Comparison of ENCODE assay signal across 8 cellular contexts in genomic region chrX:71103110-71103983, GRCh38. TPM values are rescaled to one million over a fixed set of nuclear protein-coding genes. Genes with fewer than 3 reads are reported as not detected.
DNase-seq lines count a peak whose midpoint lies in the region; ATAC-seq and TF ChIP-seq lines count a peak whose summit lies in the region.
"Had no signal": no experiment of that assay in that cellular context is flagged by ENCODE, and none has a peak within 500 bp of the region (broad histone marks: within the 10 kb centered on the region; RNA-seq: fewer than 3 reads in every experiment).

No MANE protein-coding gene starts in this region.

- peak overlapping the region; percentile 92 for H3K27ac Mint-ChIP-seq in activated T-helper 1 cell treated with anti-CD3 and anti-CD28 coated beads, Interleukin-12 subunit alpha, Interleukin-12 subunit beta, Interleukin-2, Interleukin-4 antibody, amounts not matched to agents 30 ng/mL and 10 ng/mL and 1 ng/mL, durations not matched to agents 14 hours and 24 hours and 36 hours

- peak overlapping the region; percentile 86 for H3K4me3 Mint-ChIP-seq in activated T-helper 1 cell treated with anti-CD3 and anti-CD28 coated beads, Interleukin-12 subunit alpha, Interleukin-12 subunit beta, Interleukin-2, Interleukin-4 antibody, amounts not matched to agents 30 ng/mL and 10 ng/mL and 1 ng/mL, durations not matched to agents 14 hours and 24 hours and 36 hours

- no peaks in the 10 kb centered on the region for H3K27me3 Mint-ChIP-seq in activated T-helper 1 cell treated with anti-CD3 and anti-CD28 coated beads, Interleukin-12 subunit alpha, Interleukin-12 subunit beta, Interleukin-2, Interleukin-4 antibody, amounts not matched to agents 30 ng/mL and 10 ng/mL and 1 ng/mL, durations not matched to agents 14 hours and 24 hours and 36 hours (ENCODE audit: insufficient read depth)

- H3K9me3 Mint-ChIP-seq in activated T-helper 1 cell treated with anti-CD3 and anti-CD28 coated beads, Interleukin-12 subunit alpha, Interleukin-12 subunit beta, Interleukin-2, Interleukin-4 antibody, amounts not matched to agents 30 ng/mL and 10 ng/mL and 1 ng/mL, durations not matched to agents 14 hours and 24 hours and 36 hours, result no peaks in the 10 kb centered on the region

- ATAC-seq in GM19463 (IDR thresholded peaks at IDR 0.05; ENCODE audit: unreplicated experiment) (peak; percentile 66), left lobe of liver (peak; percentile 29), omental fat pad (ENCODE audit: low FRiP score) (no peak)
- ATAC-seq: Panc1 had no signal

- peak overlapping the region; percentile 33 for H3K27ac ChIP-seq in subcutaneous abdominal adipose tissue (ENCODE audit: low read depth, low read length)

- H3K4me1 Mint-ChIP-seq in activated T-helper 1 cell treated with anti-CD3 and anti-CD28 coated beads, Interleukin-12 subunit alpha, Interleukin-12 subunit beta, Interleukin-2, Interleukin-4 antibody, amounts not matched to agents 30 ng/mL and 10 ng/mL and 1 ng/mL, durations not matched to agents 14 hours and 24 hours and 36 hours (ENCODE audit: low read depth), result peaks cover 74% of the 10 kb centered on the region

- peaks cover 0 to 3% (median 0%) of the 10 kb centered on the region in 5 donors for H3K36me3 ChIP-seq in subcutaneous abdominal adipose tissue (ENCODE audit: control insufficient read depth in 5 of 5, insufficient read depth in 5 of 5, low read length in 5 of 5)

- TF ChIP-seq CTCF in omental fat pad (IDR thresholded peaks at IDR 0.05), result no peak

- peaks cover 0 to 39% (median 16%) of the 10 kb centered on the region in 5 donors for H3K4me1 ChIP-seq in subcutaneous abdominal adipose tissue (ENCODE audit: control insufficient read depth in 5 of 5, insufficient read depth in 5 of 5, low read length in 5 of 5)

- peaks cover 40% of the 10 kb centered on the region for H3K36me3 Mint-ChIP-seq in activated T-helper 1 cell treated with anti-CD3 and anti-CD28 coated beads, Interleukin-12 subunit alpha, Interleukin-12 subunit beta, Interleukin-2, Interleukin-4 antibody, amounts not matched to agents 30 ng/mL and 10 ng/mL and 1 ng/mL, durations not matched to agents 14 hours and 24 hours and 36 hours (ENCODE audit: low read depth)

- H3K9me3 ChIP-seq in subcutaneous abdominal adipose tissue (ENCODE audit: control insufficient read depth in 5 of 5, low read length in 5 of 5), result no peaks in the 10 kb centered on the region

- DNase-seq in NCI-H524 (lab: John Stamatoyannopoulos, UW) (peak; percentile 93 to 96), left lobe of liver (ENCODE audit: low spot score) (no peak), omental fat pad (ENCODE audit: low spot score) (no peak), HPDE6-E6E7 (ENCODE audit: extremely low spot score) (no peak)
- peak; percentile 29 for DNase-seq in activated T-helper 1 cell treated with anti-CD3 and anti-CD28 coated beads, Interleukin-12 subunit alpha, Interleukin-12 subunit beta, Interleukin-2, Interleukin-4 antibody, amounts not matched to agents 30 ng/mL and 10 ng/mL and 1 ng/mL, durations not matched to agents 14 hours and 24 hours and 36 hours (ENCODE audit: low spot score)

- H3K9ac ChIP-seq in subcutaneous abdominal adipose tissue (ENCODE audit: low read length in 5 of 5), result peak overlapping the region in 1 of 5 donors; percentile 18

- intact Hi-C loops in activated T-helper 1 cell treated with anti-CD3 and anti-CD28 coated beads, Interleukin-12 subunit alpha, Interleukin-12 subunit beta, Interleukin-2, Interleukin-4 antibody, amounts not matched to agents 30 ng/mL and 10 ng/mL and 1 ng/mL, durations not matched to agents 14 hours and 24 hours and 36 hours (cut with micrococcal nuclease), result loop anchor here (1.0 to 2.0 kb wide), 3 partner anchors 8 to 26 kb away; partner anchors contain the start of genes IL2RG and MED12

- peaks cover 0 to 19% (median 17%) of the 10 kb centered on the region in 5 donors for H3K27me3 ChIP-seq in subcutaneous abdominal adipose tissue (ENCODE audit: control insufficient read depth in 5 of 5, insufficient read depth in 4 of 5, low read length in 5 of 5)

- peak overlapping the region in 2 of 5 donors; percentile 4 to 26 for H3K4me3 ChIP-seq in subcutaneous abdominal adipose tissue (ENCODE audit: low read depth in 1 of 5, low read length in 5 of 5)

RNA-seq across cellular contexts. Expression of gene CXorf65, which starts 3.2 kb away (rescaled TPM):
- 17.1 and 21.2 TPM in 2 replicates for total RNA-seq in activated T-helper 1 cell treated with anti-CD3 and anti-CD28 coated beads, Interleukin-12 subunit alpha, Interleukin-12 subunit beta, Interleukin-2, Interleukin-4 antibody, amounts not matched to agents 30 ng/mL and 10 ng/mL and 1 ng/mL, durations not matched to agents 14 hours and 24 hours and 36 hours
- total RNA-seq in left lobe of liver (not detected), omental fat pad (not detected)

RNA-seq across cellular contexts. Expression of gene FOXO4, which starts 7.7 kb away (rescaled TPM):
- 10.7 and 11.9 TPM in 2 replicates for total RNA-seq in activated T-helper 1 cell treated with anti-CD3 and anti-CD28 coated beads, Interleukin-12 subunit alpha, Interleukin-12 subunit beta, Interleukin-2, Interleukin-4 antibody, amounts not matched to agents 30 ng/mL and 10 ng/mL and 1 ng/mL, durations not matched to agents 14 hours and 24 hours and 36 hours
- 13.2 TPM for total RNA-seq in left lobe of liver
- 10 to 100 TPM; 13.8 to 23.8 (median 20.1) TPM for total RNA-seq in omental fat pad

RNA-seq across cellular contexts. Expression of gene IL2RG, which starts 8.0 kb away (rescaled TPM):
- 375 and 397 TPM in 2 replicates for total RNA-seq in activated T-helper 1 cell treated with anti-CD3 and anti-CD28 coated beads, Interleukin-12 subunit alpha, Interleukin-12 subunit beta, Interleukin-2, Interleukin-4 antibody, amounts not matched to agents 30 ng/mL and 10 ng/mL and 1 ng/mL, durations not matched to agents 14 hours and 24 hours and 36 hours
- total RNA-seq in left lobe of liver, result 1.9 TPM
- 10 to 100 TPM in 3 of 4 donors, 1 to 10 TPM in 1; 8.3 to 30.9 (median 15.6) TPM for total RNA-seq in omental fat pad

RNA-seq across cellular contexts. Expression of gene MED12, which starts 15.0 kb away (rescaled TPM):
- total RNA-seq in activated T-helper 1 cell treated with anti-CD3 and anti-CD28 coated beads, Interleukin-12 subunit alpha, Interleukin-12 subunit beta, Interleukin-2, Interleukin-4 antibody, amounts not matched to agents 30 ng/mL and 10 ng/mL and 1 ng/mL, durations not matched to agents 14 hours and 24 hours and 36 hours, result 59.9 and 65.4 TPM in 2 replicates
- total RNA-seq in left lobe of liver (9.6 TPM), omental fat pad (10 to 100 TPM; 29.0 to 74.4 (median 36.0) TPM)

RNA-seq across cellular contexts. Expression of gene SNX12, which starts 35.2 kb away (rescaled TPM):
- 47.9 and 51.9 TPM in 2 replicates for total RNA-seq in activated T-helper 1 cell treated with anti-CD3 and anti-CD28 coated beads, Interleukin-12 subunit alpha, Interleukin-12 subunit beta, Interleukin-2, Interleukin-4 antibody, amounts not matched to agents 30 ng/mL and 10 ng/mL and 1 ng/mL, durations not matched to agents 14 hours and 24 hours and 36 hours
- total RNA-seq in left lobe of liver (19.4 TPM), omental fat pad (10 to 100 TPM; 34.9 to 53.4 (median 43.7) TPM)

Comparison
In these comparisons a context has a peak if more than half of its experiments do, and no peak if none do; other contexts are left out.
1. DNase-seq: peak in NCI-H524 (2 of 2) and activated T-helper 1 cell treated with anti-CD3 and anti-CD28 coated beads, Interleukin-12 subunit alpha, Interleukin-12 subunit beta, Interleukin-2, Interleukin-4 antibody, amounts not matched to agents 30 ng/mL and 10 ng/mL and 1 ng/mL, durations not matched to agents 14 hours and 24 hours and 36 hours (single experiment); none in left lobe of liver (single experiment), omental fat pad (single experiment) and HPDE6-E6E7 (single experiment).
2. RNA of gene IL2RG, which starts 8.0 kb away (total RNA-seq): 375 to 397 TPM in activated T-helper 1 cell treated with anti-CD3 and anti-CD28 coated beads, Interleukin-12 subunit alpha, Interleukin-12 subunit beta, Interleukin-2, Interleukin-4 antibody, amounts not matched to agents 30 ng/mL and 10 ng/mL and 1 ng/mL, durations not matched to agents 14 hours and 24 hours and 36 hours; 8.3 to 30.9 TPM in omental fat pad and 1.9 TPM in left lobe of liver (single experiment); every median in the first group is over 10 times any median in the second.